In the genomic region with DNA sequence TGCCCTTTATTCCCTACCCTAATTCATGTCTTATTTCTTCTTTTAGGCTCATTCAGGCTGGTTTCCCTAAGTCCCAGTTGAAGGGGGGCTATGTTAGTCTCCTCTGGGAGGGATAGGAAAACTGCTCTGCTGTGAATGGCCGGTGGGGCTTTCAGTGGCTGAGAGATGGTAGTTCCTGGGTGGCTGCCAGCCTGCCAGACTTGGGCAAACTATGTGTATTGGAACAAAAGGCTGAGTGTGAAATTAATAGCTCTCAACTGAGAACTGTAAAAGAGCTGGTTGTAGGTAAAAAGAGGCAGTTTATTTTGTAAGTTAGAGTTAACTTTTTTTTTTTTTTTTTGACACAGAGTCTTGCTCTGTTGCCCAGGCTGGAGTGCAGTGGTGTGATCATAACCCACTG, we compare ENCODE assay signal across 12 cellular contexts. TPM values are rescaled to one million over a fixed set of nuclear protein-coding genes. Genes with fewer than 3 reads are reported as not detected.
DNase-seq lines count a peak whose midpoint lies in the region; FAIRE-seq and TF ChIP-seq lines count a peak whose summit lies in the region.
"Had no signal": no experiment of that assay in that cellular context is flagged by ENCODE, and none has a peak within 500 bp of the region (broad histone marks: within the 10 kb centered on the region; RNA-seq: fewer than 3 reads in every experiment).

No MANE protein-coding gene starts in this region.

- no peak for TF ChIP-seq CTCF in coronary artery (IDR thresholded peaks at IDR 0.05)

- H3K27me3 ChIP-seq in stomach smooth muscle (ENCODE audit: control insufficient read depth in 1 of 2, insufficient read depth in 2 of 2, low read length in 2 of 2): no peaks in the 10 kb centered on the region
- H3K27me3 ChIP-seq: tibial nerve had no signal

- H3K36me3 ChIP-seq in stomach smooth muscle (ENCODE audit: control insufficient read depth in 2 of 2, insufficient read depth in 2 of 2, low read length in 2 of 2): peaks cover 0 to 5% of the 10 kb centered on the region in 2 donors

- no peak overlapping the region for H3K9ac ChIP-seq in stomach smooth muscle (ENCODE audit: low read length in 2 of 2)

- no peak overlapping the region for H3K4me3 ChIP-seq in coronary artery
- no peak overlapping the region for H3K4me3 ChIP-seq in stomach smooth muscle (ENCODE audit: low read length in 2 of 2)
- H3K4me3 ChIP-seq: A549, tibial nerve had no signal

- H3K27ac ChIP-seq in coronary artery: peak overlapping the region; percentile 57 to 72
- H3K27ac ChIP-seq in stomach smooth muscle (ENCODE audit: low read length): peak overlapping the region; percentile 73
- H3K27ac ChIP-seq: A549, tibial nerve had no signal

- no peak for FAIRE-seq in frontal cortex (lab: Jason Lieb, UNC)
- FAIRE-seq: A549 had no signal

- H3K4me1 ChIP-seq in stomach smooth muscle (ENCODE audit: control insufficient read depth, insufficient read depth, low read length): peaks cover 35% of the 10 kb centered on the region

- peak; percentile 17 to 58 for DNase-seq in NCI-H2081 (lab: John Stamatoyannopoulos, UW)
- DNase-seq in NCI-H2081 treated with DMSO at 0.1 percent for 48 hours (lab: John Stamatoyannopoulos, UW): no peak
- peak; percentile 20 for DNase-seq in M059J (ENCODE audit: low read depth)
- DNase-seq in coronary artery (ENCODE audit: low spot score): no peak
- DNase-seq in activated CD4-positive, CD25-positive, alpha-beta regulatory T cell treated with anti-CD3 and anti-CD28 coated beads, Interleukin-2, amount 50 U/mL, for 72 hours: no peak
- no peak for DNase-seq in frontal cortex (ENCODE audit: low spot score in 2 of 2)
- no peak for DNase-seq in activated gamma-delta T cell treated with Interleukin-2 at 50 U/mL for 16 hours
- DNase-seq: effector memory CD4-positive, alpha-beta T cell; Karpas-422 had no signal

- no peaks in the 10 kb centered on the region for H3K9me3 ChIP-seq in stomach smooth muscle (ENCODE audit: control insufficient read depth in 2 of 2, low read length in 2 of 2)
- H3K9me3 ChIP-seq: A549, tibial nerve had no signal

RNA-seq across cellular contexts. Expression of a gene that starts 28.8 kb away (rescaled TPM):
- total RNA-seq in M059J (2014; rRNA removed; shearing (Covaris generic)): 6.3 and 9.0 TPM in 2 replicates
- 2.9 TPM for total RNA-seq in frontal cortex

Comparison
In these comparisons a context has a peak if more than half of its experiments do, and no peak if none do; other contexts are left out.
1. DNase-seq: peak in NCI-H2081 (2 of 2) and M059J (single experiment); none in NCI-H2081 treated with DMSO at 0.1 percent for 48 hours (single experiment), coronary artery (single experiment), activated CD4-positive, CD25-positive, alpha-beta regulatory T cell treated with anti-CD3 and anti-CD28 coated beads, Interleukin-2, amount 50 U/mL, for 72 hours (single experiment), frontal cortex (0 of 2) and activated gamma-delta T cell treated with Interleukin-2 at 50 U/mL for 16 hours (single experiment).